ENCODE assay signal across 34 cellular contexts in genomic region chr5:140513124-140513523, GRCh38.
"Had no signal": no experiment of that assay in that cellular context is flagged by ENCODE, and none has a peak within 500 bp of the region (broad histone marks: within the 10 kb centered on the region; RNA-seq: fewer than 3 reads in every experiment).

No MANE protein-coding gene starts in this region.

- H3K9me3 ChIP-seq: ascending aorta had no signal

- ATAC-seq: activated CD8-positive, alpha-beta memory T cell treated with anti-CD3 and anti-CD28 coated beads, Interleukin-2, amount 10 ng/mL, durations not matched to agents 7 days and 5 days; activated CD8-positive, alpha-beta T cell treated with anti-CD3 and anti-CD28 coated beads, Interleukin-2, amount 10 ng/mL, durations not matched to agents 7 days and 5 days; activated naive CD8-positive, alpha-beta T cell treated with anti-CD3 and anti-CD28 coated beads, Interleukin-2, amount 50 U/mL, for 24 hours had no signal

- H3K27ac ChIP-seq: ascending aorta, cardiac muscle cell, VCaP had no signal

- DNase-seq: activated B cell treated with CpG ODN at 0.5 μM for 24 hours; activated CD4-positive, alpha-beta memory T cell treated with anti-CD3 and anti-CD28 coated beads for 36 hours; activated CD4-positive, alpha-beta T cell treated with anti-CD3 and anti-CD28 coated beads for 4 hours; activated CD4-positive, alpha-beta T cell treated with anti-CD3 and anti-CD28 coated beads, Interleukin-2, amount 10 ng/mL, durations not matched to agents 24 days and 14 days; activated CD4-positive, alpha-beta T cell treated with anti-CD3 and anti-CD28 coated beads, Interleukin-2, amount 50 U/mL, for 1 hour; activated CD4-positive, alpha-beta T cell treated with anti-CD3 and anti-CD28 coated beads, Interleukin-2, amount 50 U/mL, for 4 hours; activated CD4-positive, CD25-positive, alpha-beta regulatory T cell treated with anti-CD3 and anti-CD28 coated beads, Interleukin-2, amount 50 U/mL, for 72 hours; activated CD8-positive, alpha-beta memory T cell treated with anti-CD3 and anti-CD28 coated beads for 24 hours; activated CD8-positive, alpha-beta memory T cell treated with anti-CD3 and anti-CD28 coated beads, Interleukin-2, amount 10 ng/mL, durations not matched to agents 7 days and 5 days; activated CD8-positive, alpha-beta memory T cell treated with anti-CD3 and anti-CD28 coated beads, Interleukin-2, amount 50 U/mL, for 48 hours; activated CD8-positive, alpha-beta T cell treated with anti-CD3 and anti-CD28 coated beads, Interleukin-2, amount 10 ng/mL, durations not matched to agents 7 days and 5 days; activated effector memory CD4-positive, alpha-beta T cell treated with Interleukin-2 at 50 U/mL for 16 hours; activated gamma-delta T cell; activated naive CD4-positive, alpha-beta T cell treated with anti-CD3 and anti-CD28 coated beads, Interleukin-2, amount 10 ng/mL, durations not matched to agents 7 days and 5 days; activated naive CD4-positive, alpha-beta T cell treated with Interleukin-2 at 50 U/mL for 16 hours; activated naive CD8-positive, alpha-beta T cell treated with anti-CD3 and anti-CD28 coated beads, Interleukin-2, amount 10 ng/mL, durations not matched to agents 7 days and 5 days; activated naive CD8-positive, alpha-beta T cell treated with anti-CD3 and anti-CD28 coated beads, Interleukin-2, amount 50 U/mL, for 24 hours; activated T-cell treated with anti-CD3 and anti-CD28 coated beads, Interleukin-2, amount 50 U/mL, for 24 hours; activated T-cell treated with anti-CD3 and anti-CD28 coated beads, Interleukin-2, amount 50 U/mL, for 48 hours; amygdala; anterior cingulate cortex; caudate nucleus; cerebellar nuclear complex; T-helper 2 cell; T-helper 9 cell had no signal

- H3K27me3 Mint-ChIP-seq: activated B cell treated with CpG ODN at 0.5 μM for 24 hours; activated CD4-positive, alpha-beta memory T cell treated with anti-CD3 and anti-CD28 coated beads for 36 hours; activated CD4-positive, alpha-beta T cell treated with anti-CD3 and anti-CD28 coated beads, Interleukin-2, amount 10 ng/mL, durations not matched to agents 24 days and 14 days; activated CD8-positive, alpha-beta memory T cell treated with anti-CD3 and anti-CD28 coated beads, Interleukin-2, amount 10 ng/mL, durations not matched to agents 7 days and 5 days; activated naive CD4-positive, alpha-beta T cell treated with anti-CD3 and anti-CD28 coated beads, Interleukin-2, amount 10 ng/mL, durations not matched to agents 7 days and 5 days; activated naive CD4-positive, alpha-beta T cell treated with anti-CD3 and anti-CD28 coated beads, Interleukin-2, amount 50 U/mL, for 24 hours; activated naive CD8-positive, alpha-beta T cell; activated naive CD8-positive, alpha-beta T cell treated with anti-CD3 and anti-CD28 coated beads, Interleukin-2, amount 10 ng/mL, durations not matched to agents 7 days and 5 days; activated naive CD8-positive, alpha-beta T cell treated with anti-CD3 and anti-CD28 coated beads, Interleukin-2, amount 50 U/mL, for 24 hours; activated T-cell treated with anti-CD3 and anti-CD28 coated beads, Interleukin-2, amount 50 U/mL, for 24 hours; brain; central memory CD8-positive, alpha-beta T cell had no signal

- H3K27ac Mint-ChIP-seq: activated B cell treated with CpG ODN at 0.5 μM for 24 hours; activated CD4-positive, alpha-beta memory T cell treated with anti-CD3 and anti-CD28 coated beads for 36 hours; activated CD4-positive, alpha-beta T cell treated with anti-CD3 and anti-CD28 coated beads, Interleukin-2, amount 10 ng/mL, durations not matched to agents 24 days and 14 days; activated CD8-positive, alpha-beta memory T cell treated with anti-CD3 and anti-CD28 coated beads, Interleukin-2, amount 10 ng/mL, durations not matched to agents 7 days and 5 days; activated CD8-positive, alpha-beta T cell treated with anti-CD3 and anti-CD28 coated beads, Interleukin-2, amount 10 ng/mL, durations not matched to agents 7 days and 5 days; activated naive CD4-positive, alpha-beta T cell treated with anti-CD3 and anti-CD28 coated beads, Interleukin-2, amount 10 ng/mL, durations not matched to agents 7 days and 5 days; activated naive CD4-positive, alpha-beta T cell treated with anti-CD3 and anti-CD28 coated beads, Interleukin-2, amount 50 U/mL, for 24 hours; activated naive CD8-positive, alpha-beta T cell; activated naive CD8-positive, alpha-beta T cell treated with anti-CD3 and anti-CD28 coated beads, Interleukin-2, amount 10 ng/mL, durations not matched to agents 7 days and 5 days; activated naive CD8-positive, alpha-beta T cell treated with anti-CD3 and anti-CD28 coated beads, Interleukin-2, amount 50 U/mL, for 24 hours; activated T-cell treated with anti-CD3 and anti-CD28 coated beads, Interleukin-2, amount 50 U/mL, for 24 hours; activated T-helper 2 cell treated with anti-CD3 and anti-CD28 coated beads, Interferon-gamma antibody, Interleukin-2, Interleukin-4, amounts not matched to agents 10 μg/mL and 5 μg/mL and 100 μg/mL, durations not matched to agents 14 hours and 24 hours and 36 hours; brain; T-helper 2 cell treated with Interferon-gamma antibody and Interleukin-4, amounts not matched to agents 5 μg/mL and 100 μg/mL, for 36 hours had no signal

- H3K4me1 Mint-ChIP-seq: activated B cell treated with CpG ODN at 0.5 μM for 24 hours; activated CD4-positive, alpha-beta T cell treated with anti-CD3 and anti-CD28 coated beads, Interleukin-2, amount 10 ng/mL, durations not matched to agents 24 days and 14 days; activated CD8-positive, alpha-beta memory T cell treated with anti-CD3 and anti-CD28 coated beads, Interleukin-2, amount 10 ng/mL, durations not matched to agents 7 days and 5 days; activated naive CD4-positive, alpha-beta T cell treated with anti-CD3 and anti-CD28 coated beads, Interleukin-2, amount 10 ng/mL, durations not matched to agents 7 days and 5 days; activated naive CD4-positive, alpha-beta T cell treated with anti-CD3 and anti-CD28 coated beads, Interleukin-2, amount 50 U/mL, for 24 hours; activated naive CD8-positive, alpha-beta T cell treated with anti-CD3 and anti-CD28 coated beads, Interleukin-2, amount 50 U/mL, for 24 hours; brain; central memory CD8-positive, alpha-beta T cell had no signal

- H3K9me3 Mint-ChIP-seq: activated B cell treated with CpG ODN at 0.5 μM for 24 hours; activated CD4-positive, alpha-beta memory T cell treated with anti-CD3 and anti-CD28 coated beads for 36 hours; activated CD4-positive, alpha-beta T cell treated with anti-CD3 and anti-CD28 coated beads, Interleukin-2, amount 10 ng/mL, durations not matched to agents 24 days and 14 days; activated naive CD4-positive, alpha-beta T cell treated with anti-CD3 and anti-CD28 coated beads, Interleukin-2, amount 10 ng/mL, durations not matched to agents 7 days and 5 days; activated naive CD4-positive, alpha-beta T cell treated with anti-CD3 and anti-CD28 coated beads, Interleukin-2, amount 50 U/mL, for 24 hours; activated naive CD8-positive, alpha-beta T cell treated with anti-CD3 and anti-CD28 coated beads, Interleukin-2, amount 10 ng/mL, durations not matched to agents 7 days and 5 days; activated naive CD8-positive, alpha-beta T cell treated with anti-CD3 and anti-CD28 coated beads, Interleukin-2, amount 50 U/mL, for 24 hours; activated T-cell treated with anti-CD3 and anti-CD28 coated beads, Interleukin-2, amount 50 U/mL, for 24 hours; activated T-helper 2 cell treated with anti-CD3 and anti-CD28 coated beads, Interferon-gamma antibody, Interleukin-2, Interleukin-4, amounts not matched to agents 10 μg/mL and 5 μg/mL and 100 μg/mL, durations not matched to agents 14 hours and 24 hours and 36 hours; central memory CD8-positive, alpha-beta T cell; T-helper 2 cell treated with Interferon-gamma antibody and Interleukin-4, amounts not matched to agents 5 μg/mL and 100 μg/mL, for 36 hours had no signal

- H3K4me3 Mint-ChIP-seq: activated B cell treated with CpG ODN at 0.5 μM for 24 hours; activated CD4-positive, alpha-beta memory T cell treated with anti-CD3 and anti-CD28 coated beads for 36 hours; activated CD4-positive, alpha-beta T cell treated with anti-CD3 and anti-CD28 coated beads, Interleukin-2, amount 10 ng/mL, durations not matched to agents 24 days and 14 days; activated CD8-positive, alpha-beta memory T cell treated with anti-CD3 and anti-CD28 coated beads, Interleukin-2, amount 10 ng/mL, durations not matched to agents 7 days and 5 days; activated CD8-positive, alpha-beta T cell treated with anti-CD3 and anti-CD28 coated beads, Interleukin-2, amount 10 ng/mL, durations not matched to agents 7 days and 5 days; activated naive CD4-positive, alpha-beta T cell treated with anti-CD3 and anti-CD28 coated beads, Interleukin-2, amount 10 ng/mL, durations not matched to agents 7 days and 5 days; activated naive CD4-positive, alpha-beta T cell treated with anti-CD3 and anti-CD28 coated beads, Interleukin-2, amount 50 U/mL, for 24 hours; activated naive CD8-positive, alpha-beta T cell; activated naive CD8-positive, alpha-beta T cell treated with anti-CD3 and anti-CD28 coated beads, Interleukin-2, amount 10 ng/mL, durations not matched to agents 7 days and 5 days; activated naive CD8-positive, alpha-beta T cell treated with anti-CD3 and anti-CD28 coated beads, Interleukin-2, amount 50 U/mL, for 24 hours; activated T-cell treated with anti-CD3 and anti-CD28 coated beads, Interleukin-2, amount 50 U/mL, for 24 hours; brain; central memory CD8-positive, alpha-beta T cell; T-helper 2 cell treated with Interferon-gamma antibody and Interleukin-4, amounts not matched to agents 5 μg/mL and 100 μg/mL, for 36 hours had no signal

- H3K27me3 ChIP-seq: ascending aorta, cardiac muscle cell had no signal

- H3K4me1 ChIP-seq: ascending aorta had no signal

- H3K4me3 ChIP-seq: ascending aorta, cardiac muscle cell had no signal
